ENCODE assay signal across 8 cellular contexts in genomic region chr11:21278840-21279239, GRCh38.
"Had no signal": no experiment of that assay in that cellular context is flagged by ENCODE, and none has a peak within 500 bp of the region (broad histone marks: within the 10 kb centered on the region; RNA-seq: fewer than 3 reads in every experiment).

No MANE protein-coding gene starts in this region.

- H3K4me3 ChIP-seq: GM12878 had no signal

- ATAC-seq: GM12878 had no signal

- DNase-seq: GDM1, GF-D8 had no signal

- FAIRE-seq: G401.6, GM12878, GM12891, GM12892, GM18507, GM19239 had no signal
